7 cellular contexts compared by ENCODE assay signal in the genomic region with DNA sequence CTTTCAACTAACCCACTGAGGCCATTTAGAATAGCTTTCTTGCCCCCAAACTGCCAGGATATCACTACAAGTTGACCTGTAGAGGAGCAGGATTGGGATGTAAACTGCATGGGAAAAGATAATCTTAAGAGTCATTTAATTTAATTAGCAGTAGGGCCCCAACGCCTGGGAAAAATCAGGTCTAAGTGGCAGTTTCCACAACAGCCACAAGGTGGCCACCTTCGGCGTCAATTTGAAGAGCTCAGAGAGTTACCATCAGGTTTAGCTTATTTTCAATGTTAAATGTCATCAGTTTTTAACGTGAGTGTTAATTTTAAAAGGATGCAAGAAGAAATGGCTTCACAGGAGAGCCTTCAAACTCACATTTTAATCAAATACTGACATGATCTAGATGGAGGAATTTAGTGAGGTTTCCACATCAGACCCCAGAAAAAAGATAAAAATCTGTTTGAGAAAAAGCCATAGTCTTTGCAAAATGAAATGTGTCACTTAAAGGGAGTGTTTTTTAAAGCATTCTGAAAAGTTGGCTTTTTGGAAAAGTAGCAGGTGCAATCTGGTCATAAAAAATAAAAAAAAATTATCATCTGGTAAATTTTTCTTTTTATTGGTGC.
DNase-seq lines count a peak whose midpoint lies in the region; ATAC-seq and TF ChIP-seq lines count a peak whose summit lies in the region.

No MANE protein-coding gene starts in this region.

- no peaks in the 10 kb centered on the region for H3K9me3 ChIP-seq in lower lobe of right lung

- intact Hi-C loops in lower lobe of right lung (cut with DNase I), result loop anchor here (10.0 kb wide), 1 partner anchor 730 kb away; no protein-coding TSS in a partner anchor

- no peaks in the 10 kb centered on the region for H3K36me3 ChIP-seq in lower lobe of right lung

- H3K27me3 ChIP-seq in lower lobe of right lung (ENCODE audit: low read depth), result no peaks in the 10 kb centered on the region

- peak; percentile 73 for DNase-seq in GM03348 (ENCODE audit: low spot score)
- DNase-seq in NCI-H1048 (lab: John Stamatoyannopoulos, UW), result peak; percentile 15
- DNase-seq in activated CD4-positive, CD25-positive, alpha-beta regulatory T cell treated with anti-CD3 and anti-CD28 coated beads, Interleukin-2, amount 50 U/mL, for 72 hours, result peak; percentile 59
- DNase-seq in cerebellum (ENCODE audit: low spot score), result peak; percentile 57
- peak; percentile 52 for DNase-seq in lower lobe of right lung
- DNase-seq in stimulated activated CD8-positive, alpha-beta memory T cell treated with anti-CD3 and anti-CD28 coated beads, Interleukin-4, amount 100 ng/mL, for 48 hours, result peak; percentile 72

- H3K27ac ChIP-seq in lower lobe of right lung, result no peak overlapping the region

- ATAC-seq in GM21786 (IDR thresholded peaks at IDR 0.05; ENCODE audit: unreplicated experiment) (peak; percentile 77), lower lobe of right lung (peak; percentile 32 to 62)

- TF ChIP-seq CTCF in lower lobe of right lung (IDR thresholded peaks at IDR 0.05), result peak; percentile 86

- no peak overlapping the region for H3K4me3 ChIP-seq in lower lobe of right lung

- no peaks in the 10 kb centered on the region for H3K4me1 ChIP-seq in lower lobe of right lung

Comparison
In these comparisons a context has a peak if more than half of its experiments do, and no peak if none do; other contexts are left out.
1. DNase-seq: peak in every context shown above with its lines; median percentile 73 in GM03348; 72 in stimulated activated CD8-positive, alpha-beta memory T cell treated with anti-CD3 and anti-CD28 coated beads, Interleukin-4, amount 100 ng/mL, for 48 hours; 59 in activated CD4-positive, CD25-positive, alpha-beta regulatory T cell treated with anti-CD3 and anti-CD28 coated beads, Interleukin-2, amount 50 U/mL, for 72 hours; 57 in cerebellum; 52 in lower lobe of right lung; 15 in NCI-H1048.